ENCODE assay signal across 1 cellular context in genomic region chr16:67227567-67227921, GRCh38.
TF ChIP-seq lines count a peak whose summit lies in the region.

No MANE protein-coding gene starts in this region.

TF ChIP-seq in K562, 482 proteins besides CTCF, POLR2A, EP300 and RAD21:
- TF ChIP-seq ETV5 (CRISPR knock-in tag; IDR thresholded peaks at IDR 0.05; ENCODE audit: low read depth), result no peak
- TF ChIP-seq MYBL2 (IDR thresholded peaks at IDR 0.05; ENCODE audit: low read depth), result no peak
- TF ChIP-seq MYBL2 (CRISPR knock-in tag; IDR thresholded peaks at IDR 0.05; ENCODE audit: borderline replicate concordance), result no peak
- no peak for TF ChIP-seq THRAP3 (IDR thresholded peaks at IDR 0.05; ENCODE audit: borderline replicate concordance)
- no peak for TF ChIP-seq TEAD2 (tag; IDR thresholded peaks at IDR 0.05)
- no peak for TF ChIP-seq XRCC5 (IDR thresholded peaks at IDR 0.05; ENCODE audit: low read depth, low read length)
- no peak for TF ChIP-seq NR2C1 (IDR thresholded peaks at IDR 0.05)
- TF ChIP-seq NR2C1 (tag; IDR thresholded peaks at IDR 0.05), result no peak
- TF ChIP-seq ZKSCAN3 (CRISPR knock-in tag; IDR thresholded peaks at IDR 0.05), result no peak
- TF ChIP-seq RFX7 (CRISPR knock-in tag; IDR thresholded peaks at IDR 0.05), result no peak
- no peak for TF ChIP-seq RBFOX2 (IDR thresholded peaks at IDR 0.05; ENCODE audit: low read depth, low read length)
